Comparison of ENCODE assay signal across 19 cellular contexts in the genomic region with DNA sequence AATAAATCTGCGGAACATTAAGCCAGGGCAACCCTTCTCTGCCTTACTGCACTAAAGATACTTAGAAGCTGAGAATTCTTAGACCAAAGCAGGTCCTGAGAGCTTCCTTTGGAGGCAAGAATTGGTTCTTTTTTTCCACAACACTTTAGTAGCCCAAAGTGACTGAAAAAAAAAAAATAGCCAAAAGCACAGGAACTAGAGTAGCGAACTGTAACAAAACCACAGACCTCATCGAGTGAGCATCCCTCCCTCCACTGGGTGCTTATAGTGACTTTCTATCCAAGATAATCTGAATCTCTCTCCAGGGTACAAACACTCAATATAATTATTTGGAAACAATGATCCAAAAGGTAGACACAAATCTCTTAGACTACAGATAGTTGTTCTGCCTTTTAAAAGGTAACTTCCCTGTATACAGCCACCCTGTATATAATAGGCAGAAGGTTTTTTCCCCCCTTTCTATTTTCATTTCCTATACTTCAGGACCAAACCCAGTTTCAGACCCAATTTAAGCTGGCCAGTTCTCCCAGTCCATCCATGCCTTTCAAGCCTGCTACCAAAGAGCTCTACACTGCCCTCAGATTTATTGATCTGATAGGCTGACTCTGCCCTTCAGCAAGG. TPM values are rescaled to one million over a fixed set of nuclear protein-coding genes. Genes with fewer than 3 reads are reported as not detected.
DNase-seq lines count a peak whose midpoint lies in the region; ATAC-seq and TF ChIP-seq lines count a peak whose summit lies in the region.
"Had no signal": no experiment of that assay in that cellular context is flagged by ENCODE, and none has a peak within 500 bp of the region (broad histone marks: within the 10 kb centered on the region; RNA-seq: fewer than 3 reads in every experiment).

No MANE protein-coding gene starts in this region.

- in situ Hi-C loops in KBM-7 (cut with MboI; ENCODE audit: low pct_unique_long_range_greater_than_20kb, low sequenced_read_pairs): no loop called here

- no peak overlapping the region for H3K27ac Mint-ChIP-seq in activated CD8-positive, alpha-beta T cell treated with anti-CD3 and anti-CD28 coated beads, Interleukin-2, amount 10 ng/mL, durations not matched to agents 7 days and 5 days
- H3K27ac Mint-ChIP-seq in T-helper 17 cell: no peak overlapping the region
- H3K27ac Mint-ChIP-seq in activated T-helper 2 cell treated with anti-CD3 and anti-CD28 coated beads, Interferon-gamma antibody, Interleukin-2, Interleukin-4, amounts not matched to agents 10 μg/mL and 5 μg/mL and 100 μg/mL, durations not matched to agents 14 hours and 24 hours and 36 hours: no peak overlapping the region

- peaks cover 10% of the 10 kb centered on the region for H3K36me3 Mint-ChIP-seq in activated CD8-positive, alpha-beta T cell treated with anti-CD3 and anti-CD28 coated beads, Interleukin-2, amount 10 ng/mL, durations not matched to agents 7 days and 5 days (ENCODE audit: low read depth)
- H3K36me3 Mint-ChIP-seq in T-helper 17 cell (ENCODE audit: low read depth): peaks cover 3% of the 10 kb centered on the region
- peaks cover 4% of the 10 kb centered on the region for H3K36me3 Mint-ChIP-seq in activated T-helper 2 cell treated with anti-CD3 and anti-CD28 coated beads, Interferon-gamma antibody, Interleukin-2, Interleukin-4, amounts not matched to agents 10 μg/mL and 5 μg/mL and 100 μg/mL, durations not matched to agents 14 hours and 24 hours and 36 hours (ENCODE audit: low read depth)

- ATAC-seq in activated CD8-positive, alpha-beta T cell treated with anti-CD3 and anti-CD28 coated beads, Interleukin-2, amount 10 ng/mL, durations not matched to agents 7 days and 5 days: peak; percentile 58
- ATAC-seq in HG03354 (IDR thresholded peaks at IDR 0.05; ENCODE audit: poor library complexity, severe bottlenecking, unreplicated experiment): no peak
- no peak for ATAC-seq in T-helper 17 cell

- peaks cover 16% of the 10 kb centered on the region for H3K4me1 Mint-ChIP-seq in activated CD8-positive, alpha-beta T cell treated with anti-CD3 and anti-CD28 coated beads, Interleukin-2, amount 10 ng/mL, durations not matched to agents 7 days and 5 days (ENCODE audit: low read depth)
- peaks cover 12% of the 10 kb centered on the region for H3K4me1 Mint-ChIP-seq in T-helper 17 cell
- peaks cover 13% of the 10 kb centered on the region for H3K4me1 Mint-ChIP-seq in activated T-helper 2 cell treated with anti-CD3 and anti-CD28 coated beads, Interferon-gamma antibody, Interleukin-2, Interleukin-4, amounts not matched to agents 10 μg/mL and 5 μg/mL and 100 μg/mL, durations not matched to agents 14 hours and 24 hours and 36 hours (ENCODE audit: low read depth)

- H3K9me3 ChIP-seq in T-helper 17 cell (ENCODE audit: control insufficient read depth, low read length, poor library complexity, severe bottlenecking): no peaks in the 10 kb centered on the region

- DNase-seq in GDM1 (lab: John Stamatoyannopoulos, UW) (peak; percentile 18), KBM-7 (peak; percentile 16), retina (peak; percentile 6), T-helper 17 cell (no peak), HEK293T (ENCODE audit: extremely low spot score) (no peak)
- DNase-seq in activated CD8-positive, alpha-beta T cell treated with anti-CD3 and anti-CD28 coated beads, Interleukin-2, amount 10 ng/mL, durations not matched to agents 7 days and 5 days: no peak
- DNase-seq in activated T-helper 2 cell treated with anti-CD3 and anti-CD28 coated beads, Interferon-gamma antibody, Interleukin-2, Interleukin-4, amounts not matched to agents 10 μg/mL and 5 μg/mL and 100 μg/mL, durations not matched to agents 14 hours and 24 hours and 36 hours (ENCODE audit: low spot score): no peak
- DNase-seq: Calu3; CD4-positive, CD25-positive, alpha-beta regulatory T cell; DMS53; IMR-90; NCI-H1417 treated with DMSO at 0.1 percent for 48 hours; NCI-H1930; NCI-H2171; NCI-H446 treated with DMSO at 0.1 percent for 48 hours; NK-92 treated with Interleukin-12 subunit alpha and Interleukin-12 subunit beta, amount 100 ng/mL, for 24 hours; SIG-M5 had no signal

- intact Hi-C loops in activated T-helper 2 cell treated with anti-CD3 and anti-CD28 coated beads, Interferon-gamma antibody, Interleukin-2, Interleukin-4, amounts not matched to agents 10 μg/mL and 5 μg/mL and 100 μg/mL, durations not matched to agents 14 hours and 24 hours and 36 hours (cut with micrococcal nuclease): no loop called here

- no peaks in the 10 kb centered on the region for H3K9me3 Mint-ChIP-seq in activated CD8-positive, alpha-beta T cell treated with anti-CD3 and anti-CD28 coated beads, Interleukin-2, amount 10 ng/mL, durations not matched to agents 7 days and 5 days (ENCODE audit: insufficient read depth)
- no peaks in the 10 kb centered on the region for H3K9me3 Mint-ChIP-seq in activated T-helper 2 cell treated with anti-CD3 and anti-CD28 coated beads, Interferon-gamma antibody, Interleukin-2, Interleukin-4, amounts not matched to agents 10 μg/mL and 5 μg/mL and 100 μg/mL, durations not matched to agents 14 hours and 24 hours and 36 hours
- H3K9me3 Mint-ChIP-seq: CD4-positive, CD25-positive, alpha-beta regulatory T cell had no signal

- no peaks in the 10 kb centered on the region for H3K27me3 Mint-ChIP-seq in activated CD8-positive, alpha-beta T cell treated with anti-CD3 and anti-CD28 coated beads, Interleukin-2, amount 10 ng/mL, durations not matched to agents 7 days and 5 days (ENCODE audit: low read depth)
- no peaks in the 10 kb centered on the region for H3K27me3 Mint-ChIP-seq in T-helper 17 cell
- H3K27me3 Mint-ChIP-seq in activated T-helper 2 cell treated with anti-CD3 and anti-CD28 coated beads, Interferon-gamma antibody, Interleukin-2, Interleukin-4, amounts not matched to agents 10 μg/mL and 5 μg/mL and 100 μg/mL, durations not matched to agents 14 hours and 24 hours and 36 hours (ENCODE audit: low read depth): no peaks in the 10 kb centered on the region
- H3K27me3 Mint-ChIP-seq: CD4-positive, CD25-positive, alpha-beta regulatory T cell had no signal

- POLR2A ChIA-PET in activated CD8-positive, alpha-beta T cell treated with anti-CD3 and anti-CD28 coated beads, Interleukin-2, amount 10 ng/mL, durations not matched to agents 7 days and 5 days (lab: Charles Lee): interaction anchor here (0.5 kb wide), 1 partner anchor 301 kb away, joined by 3 read pairs; no protein-coding TSS in a partner anchor
- POLR2A ChIA-PET in HEK293T (lab: Yijun Ruan, JAX): no interaction called here

- H3K4me3 Mint-ChIP-seq in activated CD8-positive, alpha-beta T cell treated with anti-CD3 and anti-CD28 coated beads, Interleukin-2, amount 10 ng/mL, durations not matched to agents 7 days and 5 days: no peak overlapping the region
- H3K4me3 Mint-ChIP-seq in T-helper 17 cell: no peak overlapping the region
- no peak overlapping the region for H3K4me3 Mint-ChIP-seq in activated T-helper 2 cell treated with anti-CD3 and anti-CD28 coated beads, Interferon-gamma antibody, Interleukin-2, Interleukin-4, amounts not matched to agents 10 μg/mL and 5 μg/mL and 100 μg/mL, durations not matched to agents 14 hours and 24 hours and 36 hours (ENCODE audit: low read depth)
- H3K4me3 Mint-ChIP-seq: CD4-positive, CD25-positive, alpha-beta regulatory T cell had no signal

- CTCF ChIA-PET in activated CD8-positive, alpha-beta T cell treated with anti-CD3 and anti-CD28 coated beads, Interleukin-2, amount 10 ng/mL, durations not matched to agents 7 days and 5 days (lab: Charles Lee): interaction anchor here (0.8 to 2.1 kb wide), 3 partner anchors 14 to 198 kb away, joined by 3 to 12 read pairs (median 9); no protein-coding TSS in a partner anchor
- CTCF ChIA-PET in HEK293T (lab: Yijun Ruan, JAX): no interaction called here

TF ChIP-seq in HEK293T, 16 proteins besides CTCF, POLR2A, EP300 and RAD21:
- no peak for TF ChIP-seq CTBP1 (IDR thresholded peaks at IDR 0.05; ENCODE audit: borderline replicate concordance)
- TF ChIP-seq FOXM1 (IDR thresholded peaks at IDR 0.05; ENCODE audit: borderline replicate concordance): no peak

RNA-seq across cellular contexts. Expression of gene KCNIP2, which starts 31.6 kb away (rescaled TPM):
- total RNA-seq in activated CD8-positive, alpha-beta T cell treated with anti-CD3 and anti-CD28 coated beads, Interleukin-2, amount 10 ng/mL, durations not matched to agents 7 days and 5 days: 1 to 10 TPM; 1.9 to 2.7 TPM
- 1 to 10 TPM; 2.9 to 4.1 TPM for total RNA-seq in T-helper 17 cell
- 3.2 TPM in 2 replicates for total RNA-seq in activated T-helper 2 cell treated with anti-CD3 and anti-CD28 coated beads, Interferon-gamma antibody, Interleukin-2, Interleukin-4, amounts not matched to agents 10 μg/mL and 5 μg/mL and 100 μg/mL, durations not matched to agents 14 hours and 24 hours and 36 hours
- total RNA-seq: H4 had no signal

RNA-seq across cellular contexts. Expression of gene OGA, which starts 56.9 kb away (rescaled TPM):
- 100 to 1,000 TPM; 122 to 129 TPM for total RNA-seq in activated CD8-positive, alpha-beta T cell treated with anti-CD3 and anti-CD28 coated beads, Interleukin-2, amount 10 ng/mL, durations not matched to agents 7 days and 5 days
- 100 to 1,000 TPM; 411 to 421 TPM for total RNA-seq in T-helper 17 cell
- 119 and 122 TPM in 2 replicates for total RNA-seq in activated T-helper 2 cell treated with anti-CD3 and anti-CD28 coated beads, Interferon-gamma antibody, Interleukin-2, Interleukin-4, amounts not matched to agents 10 μg/mL and 5 μg/mL and 100 μg/mL, durations not matched to agents 14 hours and 24 hours and 36 hours

Comparison
In these comparisons a context has a peak if more than half of its experiments do, and no peak if none do; other contexts are left out.
1. DNase-seq: peak in GDM1 (single experiment), KBM-7 (single experiment) and retina (single experiment); none in activated CD8-positive, alpha-beta T cell treated with anti-CD3 and anti-CD28 coated beads, Interleukin-2, amount 10 ng/mL, durations not matched to agents 7 days and 5 days (single experiment), T-helper 17 cell (0 of 3), HEK293T (single experiment) and activated T-helper 2 cell treated with anti-CD3 and anti-CD28 coated beads, Interferon-gamma antibody, Interleukin-2, Interleukin-4, amounts not matched to agents 10 μg/mL and 5 μg/mL and 100 μg/mL, durations not matched to agents 14 hours and 24 hours and 36 hours (single experiment).